In the genomic region with DNA sequence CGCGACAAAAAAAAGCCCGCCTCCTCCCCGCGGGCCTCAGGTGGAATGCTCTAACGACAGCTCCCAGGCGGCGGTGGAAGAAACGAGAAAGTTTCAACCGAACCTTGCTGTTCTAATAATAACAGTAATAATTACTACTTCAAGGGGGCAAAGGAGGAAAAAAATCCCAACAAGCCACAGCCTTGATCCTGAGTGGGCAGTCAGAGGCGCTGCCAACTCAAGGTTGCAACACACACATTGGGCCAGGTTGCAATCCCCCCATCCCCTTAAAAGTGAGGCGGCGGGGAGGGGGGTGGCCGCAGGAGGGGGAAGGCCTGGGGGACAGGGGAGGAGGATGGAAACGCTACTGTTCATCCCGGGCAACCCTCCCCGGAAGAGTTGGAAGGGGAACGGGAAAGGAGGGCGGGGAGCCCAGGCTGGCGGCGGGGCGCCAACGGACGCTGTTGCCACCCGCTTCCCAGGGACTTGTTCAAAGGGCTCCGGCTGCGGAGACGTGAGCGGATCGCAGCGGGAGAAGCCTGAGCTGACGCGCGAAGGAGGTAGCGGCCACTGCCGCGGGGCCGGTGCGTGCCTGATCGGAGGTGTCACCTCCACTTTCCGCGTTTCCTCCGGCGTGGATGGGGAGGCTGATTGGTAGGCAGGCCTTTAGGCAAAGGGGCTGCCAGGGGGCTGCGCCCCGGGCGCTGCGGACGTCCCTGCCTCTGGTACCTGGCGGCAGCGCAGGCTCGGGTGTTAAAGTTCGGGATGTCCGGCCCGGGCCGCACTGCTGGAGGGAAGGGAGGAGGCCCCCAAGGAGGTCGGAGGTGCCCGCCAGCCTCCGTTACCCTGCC, we compare ENCODE assay signal across 1 cellular context.
TF ChIP-seq lines count a peak whose summit lies in the region.

No MANE protein-coding gene starts in this region.

TF ChIP-seq in HepG2, 621 proteins besides CTCF, POLR2A, EP300 and RAD21 (continued from another document and continues in another):
- TF ChIP-seq, protein P1, sequence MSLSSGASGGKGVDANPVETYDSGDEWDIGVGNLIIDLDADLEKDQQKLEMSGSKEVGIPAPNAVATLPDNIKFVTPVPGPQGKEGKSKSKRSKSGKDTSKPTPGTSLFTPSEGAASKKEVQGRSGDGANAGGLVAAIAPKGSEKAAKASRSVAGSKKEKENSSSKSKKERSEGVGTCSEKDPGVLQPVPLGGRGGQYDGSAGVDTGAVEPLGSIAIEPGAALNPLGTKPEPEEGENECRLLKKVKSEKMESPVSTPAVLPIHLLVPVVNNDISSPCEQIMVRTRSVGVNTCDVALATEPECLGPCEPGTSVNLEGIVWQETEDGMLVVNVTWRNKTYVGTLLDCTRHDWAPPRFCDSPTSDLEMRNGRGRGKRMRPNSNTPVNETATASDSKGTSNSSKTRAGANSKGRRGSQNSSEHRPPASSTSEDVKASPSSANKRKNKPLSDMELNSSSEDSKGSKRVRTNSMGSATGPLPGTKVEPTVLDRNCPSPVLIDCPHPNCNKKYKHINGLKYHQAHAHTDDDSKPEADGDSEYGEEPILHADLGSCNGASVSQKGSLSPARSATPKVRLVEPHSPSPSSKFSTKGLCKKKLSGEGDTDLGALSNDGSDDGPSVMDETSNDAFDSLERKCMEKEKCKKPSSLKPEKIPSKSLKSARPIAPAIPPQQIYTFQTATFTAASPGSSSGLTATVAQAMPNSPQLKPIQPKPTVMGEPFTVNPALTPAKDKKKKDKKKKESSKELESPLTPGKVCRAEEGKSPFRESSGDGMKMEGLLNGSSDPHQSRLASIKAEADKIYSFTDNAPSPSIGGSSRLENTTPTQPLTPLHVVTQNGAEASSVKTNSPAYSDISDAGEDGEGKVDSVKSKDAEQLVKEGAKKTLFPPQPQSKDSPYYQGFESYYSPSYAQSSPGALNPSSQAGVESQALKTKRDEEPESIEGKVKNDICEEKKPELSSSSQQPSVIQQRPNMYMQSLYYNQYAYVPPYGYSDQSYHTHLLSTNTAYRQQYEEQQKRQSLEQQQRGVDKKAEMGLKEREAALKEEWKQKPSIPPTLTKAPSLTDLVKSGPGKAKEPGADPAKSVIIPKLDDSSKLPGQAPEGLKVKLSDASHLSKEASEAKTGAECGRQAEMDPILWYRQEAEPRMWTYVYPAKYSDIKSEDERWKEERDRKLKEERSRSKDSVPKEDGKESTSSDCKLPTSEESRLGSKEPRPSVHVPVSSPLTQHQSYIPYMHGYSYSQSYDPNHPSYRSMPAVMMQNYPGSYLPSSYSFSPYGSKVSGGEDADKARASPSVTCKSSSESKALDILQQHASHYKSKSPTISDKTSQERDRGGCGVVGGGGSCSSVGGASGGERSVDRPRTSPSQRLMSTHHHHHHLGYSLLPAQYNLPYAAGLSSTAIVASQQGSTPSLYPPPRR (CRISPR knock-in tag; IDR thresholded peaks at IDR 0.05; ENCODE audit: borderline replicate concordance) = no peak
- TF ChIP-seq SSRP1 (CRISPR knock-in tag; IDR thresholded peaks at IDR 0.05) = no peak
- TF ChIP-seq, protein P2, sequence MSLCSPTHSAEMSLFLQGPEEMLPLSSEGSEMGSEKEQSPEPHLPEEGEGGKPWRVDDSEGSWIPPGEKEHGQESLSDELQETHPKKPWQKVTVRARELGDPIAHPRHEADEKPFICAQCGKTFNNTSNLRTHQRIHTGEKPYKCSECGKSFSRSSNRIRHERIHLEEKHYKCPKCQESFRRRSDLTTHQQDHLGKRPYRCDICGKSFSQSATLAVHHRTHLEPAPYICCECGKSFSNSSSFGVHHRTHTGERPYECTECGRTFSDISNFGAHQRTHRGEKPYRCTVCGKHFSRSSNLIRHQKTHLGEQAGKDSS (CRISPR knock-in tag; IDR thresholded peaks at IDR 0.05; ENCODE audit: borderline replicate concordance, low read depth) = no peak
- TF ChIP-seq HNRNPUL1 (IDR thresholded peaks at IDR 0.05; ENCODE audit: low read depth, low read length) = no peak
- TF ChIP-seq, protein P3, sequence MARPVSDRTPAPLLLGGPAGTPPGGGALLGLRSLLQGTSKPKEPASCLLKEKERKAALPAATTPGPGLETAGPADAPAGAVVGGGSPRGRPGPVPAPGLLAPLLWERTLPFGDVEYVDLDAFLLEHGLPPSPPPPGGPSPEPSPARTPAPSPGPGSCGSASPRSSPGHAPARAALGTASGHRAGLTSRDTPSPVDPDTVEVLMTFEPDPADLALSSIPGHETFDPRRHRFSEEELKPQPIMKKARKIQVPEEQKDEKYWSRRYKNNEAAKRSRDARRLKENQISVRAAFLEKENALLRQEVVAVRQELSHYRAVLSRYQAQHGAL (CRISPR knock-in tag; IDR thresholded peaks at IDR 0.05; ENCODE audit: not compliant biosample characterization) = no peak
- TF ChIP-seq ZNF180 (CRISPR knock-in tag; IDR thresholded peaks at IDR 0.05; ENCODE audit: borderline replicate concordance, low read depth) = no peak
- TF ChIP-seq, protein P4, sequence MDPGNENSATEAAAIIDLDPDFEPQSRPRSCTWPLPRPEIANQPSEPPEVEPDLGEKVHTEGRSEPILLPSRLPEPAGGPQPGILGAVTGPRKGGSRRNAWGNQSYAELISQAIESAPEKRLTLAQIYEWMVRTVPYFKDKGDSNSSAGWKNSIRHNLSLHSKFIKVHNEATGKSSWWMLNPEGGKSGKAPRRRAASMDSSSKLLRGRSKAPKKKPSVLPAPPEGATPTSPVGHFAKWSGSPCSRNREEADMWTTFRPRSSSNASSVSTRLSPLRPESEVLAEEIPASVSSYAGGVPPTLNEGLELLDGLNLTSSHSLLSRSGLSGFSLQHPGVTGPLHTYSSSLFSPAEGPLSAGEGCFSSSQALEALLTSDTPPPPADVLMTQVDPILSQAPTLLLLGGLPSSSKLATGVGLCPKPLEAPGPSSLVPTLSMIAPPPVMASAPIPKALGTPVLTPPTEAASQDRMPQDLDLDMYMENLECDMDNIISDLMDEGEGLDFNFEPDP (CRISPR knock-in tag; conservative IDR thresholded peaks at IDR 0.05) = no peak
- TF ChIP-seq HMGXB4 (CRISPR knock-in tag; IDR thresholded peaks at IDR 0.05; ENCODE audit: borderline replicate concordance in 1 of 2, low read depth in 1 of 2) = 0 out of 4 replicates have a peak, but pooled peaks of 1 of the 2 experiments have one; percentile 57
- peak; percentile 20; the same call in 1 of the 2 replicates for TF ChIP-seq PHF8 (CRISPR knock-in tag; IDR thresholded peaks at IDR 0.05)
- TF ChIP-seq, protein P5, sequence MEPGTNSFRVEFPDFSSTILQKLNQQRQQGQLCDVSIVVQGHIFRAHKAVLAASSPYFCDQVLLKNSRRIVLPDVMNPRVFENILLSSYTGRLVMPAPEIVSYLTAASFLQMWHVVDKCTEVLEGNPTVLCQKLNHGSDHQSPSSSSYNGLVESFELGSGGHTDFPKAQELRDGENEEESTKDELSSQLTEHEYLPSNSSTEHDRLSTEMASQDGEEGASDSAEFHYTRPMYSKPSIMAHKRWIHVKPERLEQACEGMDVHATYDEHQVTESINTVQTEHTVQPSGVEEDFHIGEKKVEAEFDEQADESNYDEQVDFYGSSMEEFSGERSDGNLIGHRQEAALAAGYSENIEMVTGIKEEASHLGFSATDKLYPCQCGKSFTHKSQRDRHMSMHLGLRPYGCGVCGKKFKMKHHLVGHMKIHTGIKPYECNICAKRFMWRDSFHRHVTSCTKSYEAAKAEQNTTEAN (CRISPR knock-in tag; conservative IDR thresholded peaks at IDR 0.05) = no peak
- TF ChIP-seq ZNF136 (CRISPR knock-in tag; IDR thresholded peaks at IDR 0.05; ENCODE audit: low read depth) = no peak
- no peak for TF ChIP-seq ZNF709 (CRISPR knock-in tag; IDR thresholded peaks at IDR 0.05)
- TF ChIP-seq HNF4A (CRISPR knock-in tag; IDR thresholded peaks at IDR 0.05) = 0 out of 2 replicates have a peak, but pooled peaks have one; percentile 3
- no peak for TF ChIP-seq CHD2 (IDR thresholded peaks at IDR 0.05; ENCODE audit: low read depth, low read length)
- no peak for TF ChIP-seq TFAP4 (IDR thresholded peaks at IDR 0.05; ENCODE audit: borderline replicate concordance, low read depth)
- no peak for TF ChIP-seq ZNF317 (CRISPR knock-in tag; IDR thresholded peaks at IDR 0.05)
- TF ChIP-seq ZNF782 (CRISPR knock-in tag; IDR thresholded peaks at IDR 0.05; ENCODE audit: borderline replicate concordance) = no peak
- no peak for TF ChIP-seq NR2F2 (IDR thresholded peaks at IDR 0.05; ENCODE audit: borderline replicate concordance, low read depth)
- TF ChIP-seq BCLAF1 (IDR thresholded peaks at IDR 0.05) = no peak
- no peak; the same call in 1 of the 2 replicates for TF ChIP-seq ZBTB7B (CRISPR knock-in tag; IDR thresholded peaks at IDR 0.05)
- TF ChIP-seq JDP2 (CRISPR knock-in tag; IDR thresholded peaks at IDR 0.05; ENCODE audit: borderline replicate concordance) = no peak
- no peak for TF ChIP-seq REL (CRISPR knock-in tag; conservative IDR thresholded peaks at IDR 0.05)
- peak; percentile 5; the same call in 1 of the 2 replicates for TF ChIP-seq HDAC1 (CRISPR knock-in tag; IDR thresholded peaks at IDR 0.05)
- no peak for TF ChIP-seq PPARG (CRISPR knock-in tag; conservative IDR thresholded peaks at IDR 0.05)
- TF ChIP-seq NFRKB (IDR thresholded peaks at IDR 0.05) = no peak
- TF ChIP-seq, protein P6, sequence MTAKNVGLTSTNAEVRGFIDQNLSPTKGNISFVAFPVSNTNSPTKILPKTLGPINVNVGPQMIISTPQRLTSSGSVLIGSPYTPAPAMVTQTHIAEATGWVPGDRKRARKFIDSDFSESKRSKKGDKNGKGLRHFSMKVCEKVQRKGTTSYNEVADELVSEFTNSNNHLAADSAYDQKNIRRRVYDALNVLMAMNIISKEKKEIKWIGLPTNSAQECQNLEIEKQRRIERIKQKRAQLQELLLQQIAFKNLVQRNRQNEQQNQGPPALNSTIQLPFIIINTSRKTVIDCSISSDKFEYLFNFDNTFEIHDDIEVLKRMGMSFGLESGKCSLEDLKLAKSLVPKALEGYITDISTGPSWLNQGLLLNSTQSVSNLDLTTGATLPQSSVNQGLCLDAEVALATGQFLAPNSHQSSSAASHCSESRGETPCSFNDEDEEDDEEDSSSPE (CRISPR knock-in tag; IDR thresholded peaks at IDR 0.05) = no peak
- TF ChIP-seq ZNF883 (CRISPR knock-in tag; IDR thresholded peaks at IDR 0.05; ENCODE audit: not compliant biosample characterization) = peak; percentile 27
- no peak for TF ChIP-seq ZBTB37 (CRISPR knock-in tag; IDR thresholded peaks at IDR 0.05)
- no peak for TF ChIP-seq SMAD3 (CRISPR knock-in tag; IDR thresholded peaks at IDR 0.05)
- TF ChIP-seq HES4 (CRISPR knock-in tag; IDR thresholded peaks at IDR 0.05; ENCODE audit: borderline replicate concordance) = no peak
- no peak for TF ChIP-seq SNAPC2 (CRISPR knock-in tag; IDR thresholded peaks at IDR 0.05)
- TF ChIP-seq, protein P7, sequence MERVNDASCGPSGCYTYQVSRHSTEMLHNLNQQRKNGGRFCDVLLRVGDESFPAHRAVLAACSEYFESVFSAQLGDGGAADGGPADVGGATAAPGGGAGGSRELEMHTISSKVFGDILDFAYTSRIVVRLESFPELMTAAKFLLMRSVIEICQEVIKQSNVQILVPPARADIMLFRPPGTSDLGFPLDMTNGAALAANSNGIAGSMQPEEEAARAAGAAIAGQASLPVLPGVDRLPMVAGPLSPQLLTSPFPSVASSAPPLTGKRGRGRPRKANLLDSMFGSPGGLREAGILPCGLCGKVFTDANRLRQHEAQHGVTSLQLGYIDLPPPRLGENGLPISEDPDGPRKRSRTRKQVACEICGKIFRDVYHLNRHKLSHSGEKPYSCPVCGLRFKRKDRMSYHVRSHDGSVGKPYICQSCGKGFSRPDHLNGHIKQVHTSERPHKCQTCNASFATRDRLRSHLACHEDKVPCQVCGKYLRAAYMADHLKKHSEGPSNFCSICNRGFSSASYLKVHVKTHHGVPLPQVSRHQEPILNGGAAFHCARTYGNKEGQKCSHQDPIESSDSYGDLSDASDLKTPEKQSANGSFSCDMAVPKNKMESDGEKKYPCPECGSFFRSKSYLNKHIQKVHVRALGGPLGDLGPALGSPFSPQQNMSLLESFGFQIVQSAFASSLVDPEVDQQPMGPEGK (CRISPR knock-in tag; IDR thresholded peaks at IDR 0.05) = peak; percentile 43
- no peak for TF ChIP-seq MAFG (CRISPR knock-in tag; IDR thresholded peaks at IDR 0.05)
- 0 out of 2 replicates have a peak, but pooled peaks have one; percentile 20 for TF ChIP-seq NFKBIZ (CRISPR knock-in tag; IDR thresholded peaks at IDR 0.05)
